ENCODE assay signal across 11 cellular contexts in the genomic region with DNA sequence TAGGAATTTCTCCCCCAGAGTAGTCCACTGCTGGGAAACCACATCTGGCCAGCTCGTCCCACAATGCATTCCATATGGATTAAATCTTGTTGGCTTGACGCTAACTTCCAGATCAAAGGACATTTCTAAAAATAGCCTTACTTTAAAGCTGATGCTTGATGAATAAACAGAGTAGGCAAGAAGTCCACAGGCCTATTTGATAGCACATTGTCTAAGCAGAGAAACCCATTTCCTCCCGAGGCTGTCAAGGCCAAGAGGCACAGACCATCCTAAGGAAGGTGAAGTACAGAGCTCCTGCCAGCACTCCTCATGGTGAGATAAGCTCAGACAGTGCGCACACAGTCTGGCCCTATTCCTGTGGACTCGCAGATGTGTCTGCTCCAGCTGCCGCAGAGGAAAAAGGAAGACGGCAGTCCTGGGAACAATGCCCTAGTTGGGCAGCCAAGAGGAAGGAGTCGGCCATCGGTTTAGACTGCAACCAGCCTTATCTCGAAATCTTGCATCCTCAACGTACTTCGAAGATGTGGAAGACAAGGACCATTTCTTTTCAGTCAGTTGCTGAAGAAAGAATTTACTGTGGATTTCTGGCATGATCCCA.
DNase-seq lines count a peak whose midpoint lies in the region; TF ChIP-seq lines count a peak whose summit lies in the region.
"Had no signal": no experiment of that assay in that cellular context is flagged by ENCODE, and none has a peak within 500 bp of the region (broad histone marks: within the 10 kb centered on the region; RNA-seq: fewer than 3 reads in every experiment).

No MANE protein-coding gene starts in this region.

- H3K9me3 Mint-ChIP-seq in progenitor cell of endocrine pancreas (ENCODE audit: low read depth) = peaks cover 4% of the 10 kb centered on the region
- H3K9me3 Mint-ChIP-seq: neural crest cell had no signal

- peak overlapping the region in 3 of 4 donors; percentile 3 to 25 (median 4) for H3K27ac ChIP-seq in esophagus squamous epithelium
- no peak overlapping the region for H3K27ac ChIP-seq in tibial artery

- no peaks in the 10 kb centered on the region for H3K27me3 Mint-ChIP-seq in progenitor cell of endocrine pancreas

- peaks cover 0 to 44% (median 0%) of the 10 kb centered on the region in 3 donors for H3K36me3 ChIP-seq in esophagus squamous epithelium
- peaks cover 12 to 21% (median 14%) of the 10 kb centered on the region in 3 donors for H3K36me3 ChIP-seq in tibial artery
- no peaks in the 10 kb centered on the region; the same call in 1 of the 2 replicates for H3K36me3 ChIP-seq in H7 (replicated peaks; ENCODE audit: control insufficient read depth, insufficient read depth, low read length)

- WGBS in esophagus squamous epithelium, 2 donors = 59 to 61% methylated on average over 10 to 12 of the region's 12 CpGs

- H3K4me1 ChIP-seq in esophagus squamous epithelium = peaks cover 0 to 8% (median 6%) of the 10 kb centered on the region in 3 donors
- peaks cover 0 to 27% (median 6%) of the 10 kb centered on the region in 4 donors for H3K4me1 ChIP-seq in tibial artery

- TF ChIP-seq POLR2A in esophagus squamous epithelium (IDR thresholded peaks at IDR 0.05) = no peak

- H3K36me3 Mint-ChIP-seq in progenitor cell of endocrine pancreas (ENCODE audit: insufficient read depth) = peaks cover 14% of the 10 kb centered on the region

- H3K27me3 ChIP-seq in esophagus squamous epithelium = no peaks in the 10 kb centered on the region
- H3K27me3 ChIP-seq in tibial artery = no peaks in the 10 kb centered on the region
- no peaks in the 10 kb centered on the region for H3K27me3 ChIP-seq in H7 (ENCODE audit: control insufficient read depth, insufficient read depth, low read length)

- peaks cover 6% of the 10 kb centered on the region for H3K4me1 Mint-ChIP-seq in progenitor cell of endocrine pancreas (ENCODE audit: low read depth)

- intact Hi-C loops in esophagus squamous epithelium (cut with DNase I) (no loop called here), tibial artery (cut with DNase I; ENCODE audit: low total_unique reads) (no loop called here)

- no peak overlapping the region for H3K4me3 ChIP-seq in esophagus squamous epithelium
- no peak overlapping the region for H3K4me3 ChIP-seq in tibial artery
- H3K4me3 ChIP-seq in H7 (ENCODE audit: insufficient read depth, low read depth, low read length) = no peak overlapping the region

- DNase-seq in LHCN-M2 (ENCODE audit: low read depth) = peak; percentile 80
- no peak for DNase-seq in esophagus squamous epithelium (lab: John Stamatoyannopoulos, UW)
- DNase-seq in lung microvascular endothelial cell (ENCODE audit: low read depth in 2 of 2) = peak; percentile 44 to 99
- peak; percentile 41 to 62 for DNase-seq in tibial artery
- no peak for DNase-seq in H7
- no peak for DNase-seq in progenitor cell of endocrine pancreas (ENCODE audit: low spot score, unreplicated experiment)
- no peak for DNase-seq in cerebellum (ENCODE audit: low spot score)
- no peak for DNase-seq in activated CD8-positive, alpha-beta memory T cell treated with anti-CD3 and anti-CD28 coated beads, Interleukin-2, amount 50 U/mL, for 48 hours
- DNase-seq: activated CD4-positive, CD25-positive, alpha-beta regulatory T cell treated with anti-CD3 and anti-CD28 coated beads, Interleukin-2, amount 50 U/mL, for 72 hours; cerebellar nuclear complex had no signal

- no peak overlapping the region for H3K27ac Mint-ChIP-seq in progenitor cell of endocrine pancreas

- no peak for TF ChIP-seq CTCF in esophagus squamous epithelium (IDR thresholded peaks at IDR 0.05)
- TF ChIP-seq CTCF in tibial artery (IDR thresholded peaks at IDR 0.05) = no peak
- no peak for TF ChIP-seq CTCF in progenitor cell of endocrine pancreas (IDR thresholded peaks at IDR 0.05; ENCODE audit: unreplicated experiment)

- H3K4me3 Mint-ChIP-seq in progenitor cell of endocrine pancreas (ENCODE audit: low read depth) = no peak overlapping the region
- H3K4me3 Mint-ChIP-seq: neural crest cell had no signal

- H3K9me3 ChIP-seq in esophagus squamous epithelium (no peaks in the 10 kb centered on the region), tibial artery (no peaks in the 10 kb centered on the region)

Comparison
In these comparisons a context has a peak if more than half of its experiments do, and no peak if none do; other contexts are left out.
1. DNase-seq: peak in LHCN-M2 (single experiment), lung microvascular endothelial cell (2 of 2) and tibial artery (2 of 2); none in esophagus squamous epithelium (single experiment), H7 (single experiment), progenitor cell of endocrine pancreas (single experiment), cerebellum (single experiment) and activated CD8-positive, alpha-beta memory T cell treated with anti-CD3 and anti-CD28 coated beads, Interleukin-2, amount 50 U/mL, for 48 hours (single experiment).
2. H3K27ac ChIP-seq: peak in esophagus squamous epithelium (3 of 4); none in tibial artery (0 of 2).